10 cellular contexts compared by ENCODE assay signal in genomic region chr5:151696470-151697061, GRCh38. TPM values are rescaled to one million over a fixed set of nuclear protein-coding genes. Genes with fewer than 3 reads are reported as not detected.
DNase-seq lines count a peak whose midpoint lies in the region; ATAC-seq and TF ChIP-seq lines count a peak whose summit lies in the region.
"Had no signal": no experiment of that assay in that cellular context is flagged by ENCODE, and none has a peak within 500 bp of the region (broad histone marks: within the 10 kb centered on the region; RNA-seq: fewer than 3 reads in every experiment).

No MANE protein-coding gene starts in this region.

- DNase-seq in GM04504 (ENCODE audit: low read depth) (peak; percentile 99), adrenal gland (peak; percentile 42 to 80 (median 68)), hepatocyte (ENCODE audit: low spot score) (peak; percentile 92), sciatic nerve (ENCODE audit: low spot score) (peak; percentile 77)
- DNase-seq in effector CD8-positive, alpha-beta T cell (lab: John Stamatoyannopoulos, UW), result no peak
- DNase-seq: activated T-cell treated with anti-CD3 and anti-CD28 coated beads, Interleukin-2, amount 50 U/mL, for 72 hours; NCI-H1048 had no signal

- H3K36me3 ChIP-seq in adrenal gland (replicated peaks in 1 of 2) (no peaks in the 10 kb centered on the region), hepatocyte (replicated peaks; ENCODE audit: insufficient read depth, low read depth) (no peaks in the 10 kb centered on the region)

- H4K20me1 ChIP-seq in hepatocyte (ENCODE audit: insufficient read depth, poor library complexity, severe bottlenecking), result no peaks in the 10 kb centered on the region

- H3K79me2 ChIP-seq in hepatocyte, result no peaks in the 10 kb centered on the region

- no peaks in the 10 kb centered on the region for H3K9me2 ChIP-seq in hepatocyte (replicated peaks; ENCODE audit: insufficient read depth)

- peak in 1 of 2 donors; percentile 40 for TF ChIP-seq POLR2A in adrenal gland (IDR thresholded peaks at IDR 0.05)

- H3K4me1 ChIP-seq in adrenal gland (replicated peaks in 1 of 2), result peaks cover 17 to 62% of the 10 kb centered on the region in 2 donors
- H3K4me1 ChIP-seq in hepatocyte (ENCODE audit: insufficient read depth), result peaks cover 46% of the 10 kb centered on the region

- peak overlapping the region; percentile 65 for H3K4me2 ChIP-seq in hepatocyte

- no peaks in the 10 kb centered on the region for H3K27me3 ChIP-seq in adrenal gland
- H3K27me3 ChIP-seq in hepatocyte, result no peaks in the 10 kb centered on the region

- peak overlapping the region in 1 of 4 donors; percentile 15 for H3K4me3 ChIP-seq in adrenal gland
- H3K4me3 ChIP-seq in hepatocyte, result no peak overlapping the region

- 29 to 54% (median 34%) methylated on average over 16 to 20 of the region's 20 CpGs for WGBS in adrenal gland, 4 donors
- WGBS in hepatocyte (ENCODE audit: low lambda C conversion rate, missing lambda C conversion rate), result 21% methylated on average over 19 of the region's 20 CpGs

- no peak overlapping the region for H2AFZ ChIP-seq in hepatocyte

- peak; percentile 75 for ATAC-seq in sciatic nerve
- ATAC-seq in GM19324 (IDR thresholded peaks at IDR 0.05; ENCODE audit: low FRiP score, unreplicated experiment), result no peak
- ATAC-seq in HG02981 (IDR thresholded peaks at IDR 0.05; ENCODE audit: unreplicated experiment), result no peak
- no peak for ATAC-seq in GM18909 (IDR thresholded peaks at IDR 0.05; ENCODE audit: poor library complexity, unreplicated experiment)

- H3K9me3 ChIP-seq in adrenal gland (replicated peaks in 1 of 3) (no peaks in the 10 kb centered on the region), hepatocyte (ENCODE audit: low read depth) (no peaks in the 10 kb centered on the region)

- TF ChIP-seq CTCF in adrenal gland (IDR thresholded peaks at IDR 0.05), result no peak
- no peak for TF ChIP-seq CTCF in hepatocyte (IDR thresholded peaks at IDR 0.05; ENCODE audit: poor library complexity)

- intact Hi-C loops in adrenal gland (cut with DNase I) (no loop called here), sciatic nerve (cut with DNase I) (no loop called here)

- H3K27ac ChIP-seq in adrenal gland, result peak overlapping the region in 4 of 5 donors; percentile 76 to 88 (median 81)
- peak overlapping the region; percentile 99 for H3K27ac ChIP-seq in hepatocyte

RNA-seq across cellular contexts. Expression of gene SPARC, which starts 9.9 kb away (rescaled TPM):
- total RNA-seq in adrenal gland (1,000 to 10,000 TPM in 4 of 8 donors, 100 to 1,000 TPM in 4; 478 to 3,013 (median 1,213) TPM), hepatocyte (4,086 and 4,089 TPM in 2 replicates), sciatic nerve (3,484 TPM)
- polyA plus RNA-seq in adrenal gland (1,000 to 10,000 TPM in 1 of 3 donors, 100 to 1,000 TPM in 2; 145 to 2,674 (median 298) TPM), hepatocyte (15,889 and 16,729 TPM in 2 replicates)
- total RNA-seq: activated T-cell treated with anti-CD3 and anti-CD28 coated beads, Interleukin-2, amount 50 U/mL, for 72 hours had no signal
